In the genomic region with DNA sequence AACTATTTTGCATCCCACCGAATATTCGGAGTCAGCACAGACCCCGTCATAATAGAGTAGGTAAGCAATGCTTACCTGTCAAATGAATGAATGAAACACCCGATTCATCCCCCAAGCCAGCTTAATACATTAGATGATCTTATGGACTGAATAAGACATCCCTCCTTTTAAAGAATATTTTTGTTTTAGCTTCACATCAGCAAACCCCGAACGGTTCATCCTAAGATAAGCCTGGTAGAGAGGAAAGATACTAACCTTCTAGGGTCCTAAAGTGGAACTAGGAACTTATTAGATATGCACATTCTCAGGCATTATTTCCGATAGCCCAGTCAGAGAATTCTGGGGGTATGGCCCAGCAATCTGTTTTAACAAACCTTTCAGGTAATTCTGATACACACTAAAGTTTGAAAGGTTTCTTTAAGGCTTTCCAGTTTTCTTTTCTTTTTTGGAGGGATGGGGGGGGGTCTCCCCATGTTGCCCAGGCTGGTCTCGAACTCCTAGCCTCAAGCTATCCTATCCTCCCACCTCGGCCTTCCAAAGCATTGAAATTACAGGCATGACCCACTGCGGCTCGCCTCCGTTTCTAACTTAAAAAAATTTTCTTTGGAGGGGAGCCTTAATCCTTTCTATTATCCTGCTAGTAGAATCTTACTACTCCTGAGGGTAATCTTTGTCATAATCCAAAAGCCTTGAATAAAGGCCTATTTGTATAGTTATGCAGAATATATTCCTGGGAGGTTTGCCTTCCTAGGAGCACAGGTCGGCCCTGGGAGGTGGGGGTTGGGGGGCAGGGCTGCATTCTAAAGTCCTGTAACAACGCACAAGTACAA, we compare ENCODE assay signal across 8 cellular contexts. TPM values are rescaled to one million over a fixed set of nuclear protein-coding genes. Genes with fewer than 3 reads are reported as not detected.
DNase-seq lines count a peak whose midpoint lies in the region; ATAC-seq, FAIRE-seq and TF ChIP-seq lines count a peak whose summit lies in the region.

No MANE protein-coding gene starts in this region.

- ATAC-seq in GM21390 (IDR thresholded peaks at IDR 0.05; ENCODE audit: unreplicated experiment) (no peak), GM18517 (IDR thresholded peaks at IDR 0.05; ENCODE audit: unreplicated experiment) (no peak)

- no peaks in the 10 kb centered on the region for H3K9me3 ChIP-seq in kidney (ENCODE audit: control insufficient read depth in 1 of 2, low read length in 2 of 2)

- DNase-seq in NCI-H2196 (lab: John Stamatoyannopoulos, UW; ENCODE audit: unreplicated experiment), result peak; percentile 44
- no peak for DNase-seq in NCI-H2196 treated with DMSO at 0.1 percent for 48 hours (lab: John Stamatoyannopoulos, UW; ENCODE audit: unreplicated experiment)
- DNase-seq in kidney, result peak; percentile 82
- DNase-seq in substantia nigra (lab: John Stamatoyannopoulos, UW), result no peak
- DNase-seq in AG20443 (ENCODE audit: low spot score), result no peak

- H3K4me3 ChIP-seq in kidney (ENCODE audit: low read length in 2 of 2), result peak overlapping the region; percentile 86 to 92

- no peaks in the 10 kb centered on the region for H3K36me3 ChIP-seq in kidney (ENCODE audit: control insufficient read depth in 1 of 2, insufficient read depth in 2 of 2, low read length in 2 of 2)

- intact Hi-C loops in kidney (cut with DNase I), result no loop called here

- FAIRE-seq in kidney (lab: Jason Lieb, UNC), result no peak

- peak overlapping the region; percentile 85 for H3K27ac ChIP-seq in angular gyrus (ENCODE audit: low read depth, low read length)
- H3K27ac ChIP-seq in kidney (ENCODE audit: low read depth in 2 of 2, low read length in 2 of 2), result peak overlapping the region; percentile 79 to 95
- peak overlapping the region; percentile 95 for H3K27ac ChIP-seq in substantia nigra (ENCODE audit: low read depth, low read length, poor library complexity, severe bottlenecking)

- peaks cover 14 to 22% of the 10 kb centered on the region in 2 donors for H3K4me1 ChIP-seq in kidney (ENCODE audit: control insufficient read depth in 1 of 2, insufficient read depth in 1 of 2, low read depth in 1 of 2, low read length in 2 of 2)

- TF ChIP-seq CTCF in kidney (IDR thresholded peaks at IDR 0.05; ENCODE audit: borderline replicate concordance, extremely low read depth, insufficient read depth), result no peak

- peak overlapping the region; percentile 92 to 93 for H3K9ac ChIP-seq in kidney (ENCODE audit: low read length in 2 of 2)

RNA-seq across cellular contexts. Expression of gene ACTR3, which starts 1.0 kb away (rescaled TPM):
- 265 TPM for total RNA-seq in kidney
- polyA plus RNA-seq in kidney (ENCODE audit: insufficient read depth, low read depth, low replicate concordance), result 69.3 TPM

Comparison
In these comparisons a context has a peak if more than half of its experiments do, and no peak if none do; other contexts are left out.
1. DNase-seq: peak in NCI-H2196 (single experiment) and kidney (single experiment); none in NCI-H2196 treated with DMSO at 0.1 percent for 48 hours (single experiment), substantia nigra (0 of 49) and AG20443 (single experiment).
2. Peak in every context shown above with its lines, with median percentiles within 50 percentile points of each other: H3K27ac ChIP-seq.